Comparison of ENCODE assay signal across 20 cellular contexts in genomic region chr1:12591267-12591938, GRCh38. TPM values are rescaled to one million over a fixed set of nuclear protein-coding genes. Genes with fewer than 3 reads are reported as not detected.
A peak's percentile ranks its signal among the peaks of the same experiment; 100 is the strongest.
DNase-seq lines count a peak whose midpoint lies in the region; ATAC-seq, FAIRE-seq and TF ChIP-seq lines count a peak whose summit lies in the region.
"Had no signal": no experiment of that assay in that cellular context is flagged by ENCODE, and none has a peak within 500 bp of the region (broad histone marks: within the 10 kb centered on the region; RNA-seq: fewer than 3 reads in every experiment).

No MANE protein-coding gene starts in this region.

- no peak for FAIRE-seq in HepG2 (lab: Jason Lieb, UNC)
- FAIRE-seq: A204.1, HTR-8/SVneo had no signal

- H3K4me1 Mint-ChIP-seq in MCF 10A (ENCODE audit: insufficient read depth, unreplicated experiment) = peaks cover 12% of the 10 kb centered on the region
- H3K4me1 Mint-ChIP-seq in activated naive CD8-positive, alpha-beta T cell treated with anti-CD3 and anti-CD28 coated beads for 36 hours = peaks cover 28% of the 10 kb centered on the region

- H3K27me3 ChIP-seq in breast epithelium = no peaks in the 10 kb centered on the region
- H3K27me3 ChIP-seq in HepG2 (ENCODE audit: control insufficient read depth in 1 of 2, insufficient read depth in 2 of 2, low read length in 2 of 2) = no peaks in the 10 kb centered on the region
- H3K27me3 ChIP-seq in rectal smooth muscle tissue (ENCODE audit: control insufficient read depth, insufficient read depth, low read length) = no peaks in the 10 kb centered on the region

- H2AFZ ChIP-seq in HepG2 (ENCODE audit: low read length) = no peak overlapping the region

- DNase-seq in breast epithelium (ENCODE audit: low spot score in 2 of 2) = peak in 1 of 2 donors; percentile 92
- no peak for DNase-seq in MCF 10A (ENCODE audit: unreplicated experiment)
- DNase-seq in HepG2 (ENCODE audit: low spot score) = no peak
- DNase-seq in activated naive CD8-positive, alpha-beta T cell treated with anti-CD3 and anti-CD28 coated beads for 36 hours = no peak
- DNase-seq in stimulated activated CD8-positive, alpha-beta memory T cell treated with anti-CD3 and anti-CD28 coated beads, Interleukin-4, amount 100 ng/mL, for 48 hours = no peak
- no peak for DNase-seq in SHP77 (lab: John Stamatoyannopoulos, UW)
- DNase-seq: activated B cell treated with CpG ODN at 0.5 μM for 24 hours; activated naive CD4-positive, alpha-beta T cell treated with anti-CD3 and anti-CD28 coated beads for 36 hours; COR-L47; NCI-H446; stimulated activated CD4-positive, alpha-beta T cell treated with anti-CD3 and anti-CD28 coated beads, Interleukin-4, amount 100 ng/mL, for 1 hour; SW 1271 had no signal

- intact Hi-C loops in breast epithelium (cut with DNase I; ENCODE audit: low total_unique reads) (no loop called here), MCF 10A (cut with micrococcal nuclease) (no loop called here), HepG2 (cut with micrococcal nuclease; ENCODE audit: unreplicated experiment) (no loop called here)

- peaks cover 23 to 28% of the 10 kb centered on the region in 2 donors for H3K4me1 ChIP-seq in breast epithelium
- peaks cover 51% of the 10 kb centered on the region for H3K4me1 ChIP-seq in HepG2 (ENCODE audit: insufficient read depth, low read length)
- H3K4me1 ChIP-seq in rectal smooth muscle tissue (ENCODE audit: control insufficient read depth, insufficient read depth, low read length) = peaks cover 32% of the 10 kb centered on the region

- H3K4me3 ChIP-seq in breast epithelium (peak overlapping the region in 1 of 3 donors; percentile 18), HepG2 (replicated peaks in 1 of 3; ENCODE audit: insufficient read depth in 1 of 3, low read depth in 2 of 3, low read length in 3 of 3) (no peak overlapping the region), rectal smooth muscle tissue (ENCODE audit: low read length) (no peak overlapping the region)

- H3K9ac ChIP-seq in HepG2 (ENCODE audit: insufficient read depth, low read depth, low read length) = no peak overlapping the region
- no peak overlapping the region for H3K9ac ChIP-seq in rectal smooth muscle tissue (ENCODE audit: low read length)

- no peak overlapping the region for H3K4me2 ChIP-seq in HepG2 (ENCODE audit: low read depth, low read length)

- in situ Hi-C loops in HepG2 (cut with HindIII; ENCODE audit: extremely low pct_ligation_motif_present, low pct_unique_long_range_greater_than_20kb) = no loop called here

- TF ChIP-seq EP300 in HepG2 (IDR thresholded peaks at IDR 0.05; ENCODE audit: low read depth in 2 of 2, low read length in 2 of 2) = no peak
- no peak for TF ChIP-seq EP300 in HepG2 (CRISPR knock-in tag; IDR thresholded peaks at IDR 0.05; ENCODE audit: borderline replicate concordance)

- H3K9me3 Mint-ChIP-seq in MCF 10A (ENCODE audit: unreplicated experiment) = no peaks in the 10 kb centered on the region
- H3K9me3 Mint-ChIP-seq in activated naive CD8-positive, alpha-beta T cell treated with anti-CD3 and anti-CD28 coated beads for 36 hours = no peaks in the 10 kb centered on the region
- H3K9me3 Mint-ChIP-seq: activated B cell treated with CpG ODN at 0.5 μM for 24 hours; activated naive CD4-positive, alpha-beta T cell treated with anti-CD3 and anti-CD28 coated beads for 36 hours; central memory CD8-positive, alpha-beta T cell; memory B cell; stimulated activated memory B cell treated with anti-CD40 and anti-IgM and Interleukin-4, amounts not matched to agents 10 μg/mL and 1 μg/mL and 100 μg/mL, for 72 hours had no signal

- no peak for TF ChIP-seq CTCF in breast epithelium (IDR thresholded peaks at IDR 0.05)
- no peak for TF ChIP-seq CTCF in MCF 10A (IDR thresholded peaks at IDR 0.05; ENCODE audit: unreplicated experiment)
- TF ChIP-seq CTCF in HepG2 (CRISPR knock-in tag; IDR thresholded peaks at IDR 0.05) = no peak

- H3K9me3 ChIP-seq in breast epithelium = no peaks in the 10 kb centered on the region
- H3K9me3 ChIP-seq in HepG2 (ENCODE audit: low read length) = no peaks in the 10 kb centered on the region

- POLR2A ChIA-PET in MCF 10A (lab: Yijun Ruan, JAX) (no interaction called here), HepG2 (lab: Yijun Ruan, JAX) (no interaction called here)

- no peak overlapping the region for H3K4me3 Mint-ChIP-seq in MCF 10A (ENCODE audit: unreplicated experiment)
- H3K4me3 Mint-ChIP-seq in activated naive CD8-positive, alpha-beta T cell treated with anti-CD3 and anti-CD28 coated beads for 36 hours = no peak overlapping the region
- H3K4me3 Mint-ChIP-seq: activated B cell treated with CpG ODN at 0.5 μM for 24 hours; activated naive CD4-positive, alpha-beta T cell treated with anti-CD3 and anti-CD28 coated beads for 36 hours; central memory CD8-positive, alpha-beta T cell; memory B cell; stimulated activated memory B cell treated with anti-CD40 and anti-IgM and Interleukin-4, amounts not matched to agents 10 μg/mL and 1 μg/mL and 100 μg/mL, for 72 hours had no signal

- H3K79me2 ChIP-seq in HepG2 (ENCODE audit: insufficient read depth, low read length) = peaks cover 70% of the 10 kb centered on the region

- ATAC-seq in HepG2 (no peak), HG03460 (IDR thresholded peaks at IDR 0.05; ENCODE audit: unreplicated experiment) (no peak)
- ATAC-seq: stimulated activated memory B cell treated with anti-CD40 and anti-IgM and Interleukin-4, amounts not matched to agents 10 μg/mL and 1 μg/mL and 100 μg/mL, for 72 hours had no signal

- H3K36me3 ChIP-seq in breast epithelium (no peaks in the 10 kb centered on the region), HepG2 (replicated peaks in 1 of 2; ENCODE audit: control insufficient read depth in 1 of 2, insufficient read depth in 2 of 2, low read length in 2 of 2) (peaks cover 11 to 64% of the 10 kb centered on the region in 2 experiments), rectal smooth muscle tissue (ENCODE audit: control insufficient read depth, insufficient read depth, low read length) (no peaks in the 10 kb centered on the region)

- CTCF ChIA-PET in MCF 10A (lab: Yijun Ruan, JAX) = interaction anchor here (0.6 kb wide), 1 partner anchor 23 kb away, joined by 3 read pairs; no protein-coding TSS in a partner anchor
- CTCF ChIA-PET in HepG2 (lab: Yijun Ruan, JAX; ENCODE audit: low intra/inter-chr PET ratio, low total read pairs) = no interaction called here

- H3K27ac ChIP-seq in breast epithelium = peak overlapping the region; percentile 96 to 97
- H3K27ac ChIP-seq in HepG2 (ENCODE audit: extremely low read length, insufficient read depth, low read length) = no peak overlapping the region
- H3K27ac ChIP-seq in rectal smooth muscle tissue (ENCODE audit: low read depth, low read length) = peak overlapping the region; percentile 62

- peaks cover 15% of the 10 kb centered on the region for H3K27me3 Mint-ChIP-seq in MCF 10A (ENCODE audit: insufficient read depth, unreplicated experiment)
- H3K27me3 Mint-ChIP-seq in activated naive CD8-positive, alpha-beta T cell treated with anti-CD3 and anti-CD28 coated beads for 36 hours = no peaks in the 10 kb centered on the region
- H3K27me3 Mint-ChIP-seq: central memory CD8-positive, alpha-beta T cell had no signal

- 94% methylated on average over 17 of the region's 19 CpGs for WGBS in HepG2 (ENCODE audit: low lambda C conversion rate)

- no peak overlapping the region for H3K27ac Mint-ChIP-seq in MCF 10A (ENCODE audit: low read depth, unreplicated experiment)
- no peak overlapping the region for H3K27ac Mint-ChIP-seq in activated naive CD8-positive, alpha-beta T cell treated with anti-CD3 and anti-CD28 coated beads for 36 hours
- H3K27ac Mint-ChIP-seq: activated B cell treated with CpG ODN at 0.5 μM for 24 hours; activated naive CD4-positive, alpha-beta T cell treated with anti-CD3 and anti-CD28 coated beads for 36 hours; memory B cell; stimulated activated memory B cell treated with anti-CD40 and anti-IgM and Interleukin-4, amounts not matched to agents 10 μg/mL and 1 μg/mL and 100 μg/mL, for 72 hours had no signal

- no peak for TF ChIP-seq RAD21 in HepG2 (CRISPR knock-in tag; IDR thresholded peaks at IDR 0.05)

- no peaks in the 10 kb centered on the region for H3K36me3 Mint-ChIP-seq in MCF 10A (ENCODE audit: insufficient read depth, unreplicated experiment)
- H3K36me3 Mint-ChIP-seq in activated naive CD8-positive, alpha-beta T cell treated with anti-CD3 and anti-CD28 coated beads for 36 hours = peaks cover 49% of the 10 kb centered on the region
- H3K36me3 Mint-ChIP-seq: memory B cell had no signal

- TF ChIP-seq POLR2A in breast epithelium (IDR thresholded peaks at IDR 0.05) = no peak
- no peak for TF ChIP-seq POLR2A in HepG2 (IDR thresholded peaks at IDR 0.05; ENCODE audit: insufficient read depth in 1 of 2, low read depth in 2 of 2, low read length in 2 of 2)

- peaks cover 88% of the 10 kb centered on the region for H4K20me1 ChIP-seq in HepG2 (ENCODE audit: insufficient read depth, low read length)

- BruUV-seq in MCF 10A (replicated peaks; lab: Mats Ljungman, UMichigan) = no TSS peak
- BruUV-seq in HepG2 (replicated peaks; lab: Mats Ljungman, UMichigan) = no TSS peak

RNA-seq across cellular contexts. Expression of gene DHRS3, which starts 26.6 kb away (rescaled TPM):
- 100 to 1,000 TPM; 109 to 151 (median 117) TPM for total RNA-seq in breast epithelium
- 1.4 and 1.5 TPM in 2 replicates for total RNA-seq in MCF 10A (2022)
- total RNA-seq in HepG2 (2016; rRNA removed; fragmentation: Illumina TruSeq; extraction: Trizol) = 30.5 and 48.5 TPM in 2 replicates
- 25.5 and 27.3 TPM in 2 replicates for total RNA-seq in HepG2 (2016; cell fraction: cytosol; rRNA removed; fragmentation: Illumina TruSeq; extraction: Trizol; ENCODE audit: low read depth)
- 26.6 and 52.7 TPM in 2 replicates for total RNA-seq in HepG2 (2016; cell fraction: insoluble cytoplasmic fraction; rRNA removed; fragmentation: Illumina TruSeq; extraction: Trizol)
- total RNA-seq in HepG2 (2016; cell fraction: membrane; rRNA removed; fragmentation: Illumina TruSeq; extraction: Trizol) = 29.7 and 30.7 TPM in 2 replicates
- total RNA-seq in HepG2 (2016; cell fraction: nucleus; rRNA removed; fragmentation: Illumina TruSeq; extraction: Trizol) = 41.7 and 48.7 TPM in 2 replicates
- 90.5 and 107 TPM in 2 replicates for polyA plus RNA-seq in HepG2 (2011; rRNA removed)
- polyA plus RNA-seq in HepG2 (2011; cell fraction: cytosol; rRNA removed) = 85.8 and 93.3 TPM in 2 replicates
- 96.4 and 100 TPM in 2 replicates for polyA plus RNA-seq in HepG2 (2011; cell fraction: nucleus; rRNA removed)
- 60.3 and 66.6 TPM in 2 replicates for polyA plus RNA-seq in HepG2 (2012)
- 7.8 TPM in 2 replicates for polyA plus RNA-seq in HepG2 (2016; cell fraction: cytosol; fragmentation: Illumina TruSeq; extraction: Trizol; ENCODE audit: low read depth)
- 18.9 and 21.8 TPM in 2 replicates for polyA plus RNA-seq in HepG2 (2016; cell fraction: insoluble cytoplasmic fraction; fragmentation: Illumina TruSeq; extraction: Trizol; ENCODE audit: low read depth)
- 13.0 and 14.3 TPM in 2 replicates for polyA plus RNA-seq in HepG2 (2016; cell fraction: membrane; fragmentation: Illumina TruSeq; extraction: Trizol; ENCODE audit: low read depth)
- 64.9 and 66.2 TPM in 2 replicates for polyA plus RNA-seq in HepG2 (2016; cell fraction: nucleus; fragmentation: Illumina TruSeq; extraction: Trizol; ENCODE audit: insufficient read depth, low read depth)
- 17.4 and 446 TPM in 2 replicates for polyA minus RNA-seq in HepG2 (2011; rRNA and poly(A)+ RNA removed; ENCODE audit: low replicate concordance)
- polyA minus RNA-seq in HepG2 (2011; cell fraction: cytosol; rRNA and poly(A)+ RNA removed) = 107 and 116 TPM in 2 replicates
- 65.1 and 73.6 TPM in 2 replicates for polyA minus RNA-seq in HepG2 (2011; cell fraction: nucleus; rRNA and poly(A)+ RNA removed)
- 100 to 1,000 TPM; 163 to 167 TPM for total RNA-seq in activated naive CD8-positive, alpha-beta T cell treated with anti-CD3 and anti-CD28 coated beads for 36 hours
- total RNA-seq: OCI-LY7 had no signal

RNA-seq across cellular contexts. Expression of gene AADACL4, which starts 52.5 kb away (rescaled TPM):
- total RNA-seq in breast epithelium (not detected), MCF 10A (2022) (not detected in 2 replicates), HepG2 (2016; rRNA removed; fragmentation: Illumina TruSeq; extraction: Trizol) (not detected in 2 replicates)
- total RNA-seq in HepG2 (2016; cell fraction: cytosol; rRNA removed; fragmentation: Illumina TruSeq; extraction: Trizol; ENCODE audit: low read depth) = not detected in 2 replicates
- total RNA-seq in HepG2 (2016; cell fraction: insoluble cytoplasmic fraction; rRNA removed; fragmentation: Illumina TruSeq; extraction: Trizol) = not detected in 2 replicates
- total RNA-seq in HepG2 (2016; cell fraction: membrane; rRNA removed; fragmentation: Illumina TruSeq; extraction: Trizol) = not detected in 2 replicates
- total RNA-seq in HepG2 (2016; cell fraction: nucleus; rRNA removed; fragmentation: Illumina TruSeq; extraction: Trizol) = not detected in 2 replicates
- polyA plus RNA-seq in HepG2 (2011; rRNA removed) = not detected in 2 replicates
- polyA plus RNA-seq in HepG2 (2011; cell fraction: cytosol; rRNA removed) = not detected in 2 replicates
- polyA plus RNA-seq in HepG2 (2011; cell fraction: nucleus; rRNA removed) = not detected in 2 replicates
- not detected in 2 replicates for polyA plus RNA-seq in HepG2 (2012)
- polyA plus RNA-seq in HepG2 (2016; cell fraction: cytosol; fragmentation: Illumina TruSeq; extraction: Trizol; ENCODE audit: low read depth) = not detected in 2 replicates
- polyA plus RNA-seq in HepG2 (2016; cell fraction: insoluble cytoplasmic fraction; fragmentation: Illumina TruSeq; extraction: Trizol; ENCODE audit: low read depth) = not detected in 2 replicates
- polyA plus RNA-seq in HepG2 (2016; cell fraction: membrane; fragmentation: Illumina TruSeq; extraction: Trizol; ENCODE audit: low read depth) = not detected in 2 replicates
- not detected in 2 replicates for polyA plus RNA-seq in HepG2 (2016; cell fraction: nucleus; fragmentation: Illumina TruSeq; extraction: Trizol; ENCODE audit: insufficient read depth, low read depth)
- not detected in 2 replicates for polyA minus RNA-seq in HepG2 (2011; rRNA and poly(A)+ RNA removed; ENCODE audit: low replicate concordance)
- polyA minus RNA-seq in HepG2 (2011; cell fraction: cytosol; rRNA and poly(A)+ RNA removed) = not detected in 2 replicates
- polyA minus RNA-seq in HepG2 (2011; cell fraction: nucleus; rRNA and poly(A)+ RNA removed) = not detected in 2 replicates
- not detected for total RNA-seq in activated naive CD8-positive, alpha-beta T cell treated with anti-CD3 and anti-CD28 coated beads for 36 hours
- total RNA-seq: activated B cell treated with CpG ODN at 0.5 μM for 24 hours; activated naive CD4-positive, alpha-beta T cell treated with anti-CD3 and anti-CD28 coated beads for 36 hours; OCI-LY7 had no signal

Comparison
In these comparisons a context has a peak if more than half of its experiments do, and no peak if none do; other contexts are left out.
1. RNA of gene DHRS3, which starts 26.6 kb away (total RNA-seq): 163 to 167 TPM in activated naive CD8-positive, alpha-beta T cell treated with anti-CD3 and anti-CD28 coated beads for 36 hours, 109 to 151 TPM in breast epithelium and 25.5 to 52.7 TPM in HepG2; 1.4 to 1.5 TPM in MCF 10A; every median in the first group is over 10 times any median in the second.